ENCODE assay signal across 8 cellular contexts in the genomic region with DNA sequence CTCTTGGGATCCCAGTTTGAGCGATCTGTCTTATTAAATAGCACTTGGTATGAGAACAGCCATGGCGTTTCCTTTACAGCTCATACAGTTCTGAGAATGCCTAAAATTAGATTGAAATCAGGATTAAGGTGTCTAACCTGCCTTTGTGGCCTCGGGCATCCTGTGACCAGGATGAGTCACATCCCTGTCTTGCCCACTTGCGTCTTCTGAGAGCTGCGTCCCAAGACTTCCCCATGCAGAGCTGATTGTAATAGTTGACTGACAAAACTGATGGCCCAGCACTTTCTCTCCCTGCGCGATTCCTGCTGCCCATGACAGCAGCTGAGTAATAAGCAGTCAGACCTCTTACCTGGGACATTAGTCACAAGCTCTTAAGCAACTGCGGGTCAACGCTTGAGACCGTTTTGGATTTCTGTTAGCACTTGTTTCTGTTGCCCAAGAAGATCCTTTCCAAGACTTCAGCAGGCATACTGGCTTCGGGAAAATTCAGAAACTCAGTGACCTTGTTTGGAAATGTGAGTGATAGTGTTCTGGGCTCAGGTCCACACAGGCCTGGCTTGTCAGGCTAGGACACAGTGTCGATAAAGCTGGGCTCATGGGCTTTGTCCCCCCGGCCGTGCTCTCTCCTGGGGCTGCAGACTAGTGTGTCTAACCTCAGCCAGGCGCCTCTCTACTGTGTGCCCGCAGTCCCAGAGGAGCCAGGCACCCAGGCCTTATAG.
DNase-seq lines count a peak whose midpoint lies in the region; ATAC-seq, FAIRE-seq and TF ChIP-seq lines count a peak whose summit lies in the region.

No MANE protein-coding gene starts in this region.

- H3K9me3 ChIP-seq in esophagus squamous epithelium (no peaks in the 10 kb centered on the region), SJCRH30 (replicated peaks) (no peaks in the 10 kb centered on the region)

- WGBS in esophagus squamous epithelium, 2 donors, result 19 to 20% methylated on average over 11 to 16 of the region's 16 CpGs

- DNase-seq in HPDE6-E6E7 (ENCODE audit: extremely low spot score) (peak; percentile 90), esophagus squamous epithelium (lab: John Stamatoyannopoulos, UW) (peak; percentile 13), sciatic nerve (ENCODE audit: low spot score) (peak; percentile 73), SJCRH30 (no peak), D721Med (ENCODE audit: insufficient read length, low spot score) (no peak)
- DNase-seq in activated CD8-positive, alpha-beta memory T cell treated with anti-CD3 and anti-CD28 coated beads for 1 hour (ENCODE audit: extremely low read depth in 1 of 2, low read depth in 1 of 2), result peak; percentile 27

- ATAC-seq in GM21381 (IDR thresholded peaks at IDR 0.05; ENCODE audit: unreplicated experiment) (peak; percentile 87), sciatic nerve (peak; percentile 84)

- TF ChIP-seq CTCF in C4-2B (conservative IDR thresholded peaks at IDR 0.05) (no peak), esophagus squamous epithelium (IDR thresholded peaks at IDR 0.05) (no peak), D721Med (IDR thresholded peaks at IDR 0.05; ENCODE audit: insufficient read depth, missing control alignments) (no peak)

- H3K27ac ChIP-seq in C4-2B (peak overlapping the region; percentile 100), esophagus squamous epithelium (peak overlapping the region; percentile 84 to 93 (median 88)), SJCRH30 (no peak overlapping the region)

- H3K36me3 ChIP-seq in esophagus squamous epithelium (peaks cover 0 to 12% (median 0%) of the 10 kb centered on the region in 3 donors), SJCRH30 (no peaks in the 10 kb centered on the region)

- H3K4me1 ChIP-seq in esophagus squamous epithelium, result peaks cover 43 to 67% (median 49%) of the 10 kb centered on the region in 3 donors
- peaks cover 20% of the 10 kb centered on the region for H3K4me1 ChIP-seq in SJCRH30

- intact Hi-C loops in esophagus squamous epithelium (cut with DNase I), result no loop called here
- intact Hi-C loops in sciatic nerve (cut with DNase I), result no loop called here

- no peak for FAIRE-seq in D721Med (lab: Jason Lieb, UNC)

- H3K4me3 ChIP-seq in esophagus squamous epithelium (no peak overlapping the region), SJCRH30 (no peak overlapping the region)

- no peak for TF ChIP-seq POLR2A in esophagus squamous epithelium (IDR thresholded peaks at IDR 0.05)

- H3K27me3 ChIP-seq in esophagus squamous epithelium (no peaks in the 10 kb centered on the region), SJCRH30 (no peaks in the 10 kb centered on the region)

Comparison
In these comparisons a context has a peak if more than half of its experiments do, and no peak if none do; other contexts are left out.
1. DNase-seq: peak in HPDE6-E6E7 (single experiment), activated CD8-positive, alpha-beta memory T cell treated with anti-CD3 and anti-CD28 coated beads for 1 hour (2 of 2), esophagus squamous epithelium (single experiment) and sciatic nerve (single experiment); none in SJCRH30 (0 of 2) and D721Med (single experiment).